8 cellular contexts compared by ENCODE assay signal in genomic region chr2:172426635-172427255, GRCh38. TPM values are rescaled to one million over a fixed set of nuclear protein-coding genes. Genes with fewer than 3 reads are reported as not detected.
A peak's percentile ranks its signal among the peaks of the same experiment; 100 is the strongest.
DNase-seq lines count a peak whose midpoint lies in the region; ATAC-seq and TF ChIP-seq lines count a peak whose summit lies in the region.

No MANE protein-coding gene starts in this region.

- H3K36me3 Mint-ChIP-seq in nephron progenitor cell (ENCODE audit: low read depth): no peaks in the 10 kb centered on the region

- H3K4me1 Mint-ChIP-seq in nephron progenitor cell: peaks cover 17% of the 10 kb centered on the region

- H3K4me3 ChIP-seq in MG63: peak overlapping the region; percentile 59
- peak overlapping the region; percentile 81 for H3K4me3 ChIP-seq in effector memory CD4-positive, alpha-beta T cell (ENCODE audit: insufficient read depth, low read depth, low read length, poor library complexity, severe bottlenecking)

- TF ChIP-seq CTCF in C4-2B (conservative IDR thresholded peaks at IDR 0.05): no peak
- no peak for TF ChIP-seq CTCF in nephron progenitor cell (IDR thresholded peaks at IDR 0.05)

- H3K27me3 Mint-ChIP-seq in nephron progenitor cell (ENCODE audit: low read depth, poor library complexity): peaks cover 53% of the 10 kb centered on the region

- peaks cover 7% of the 10 kb centered on the region; the same call in 1 of the 2 replicates for H3K27me3 ChIP-seq in MG63
- no peaks in the 10 kb centered on the region for H3K27me3 ChIP-seq in effector memory CD4-positive, alpha-beta T cell (replicated peaks; ENCODE audit: control insufficient read depth, insufficient read depth, low read length, poor library complexity, severe bottlenecking)

- H3K27ac Mint-ChIP-seq in nephron progenitor cell: no peak overlapping the region

- no peaks in the 10 kb centered on the region for H3K36me3 ChIP-seq in MG63
- H3K36me3 ChIP-seq in effector memory CD4-positive, alpha-beta T cell (ENCODE audit: control insufficient read depth, insufficient read depth, low read length): no peaks in the 10 kb centered on the region

- peaks cover 34% of the 10 kb centered on the region for H3K4me1 ChIP-seq in effector memory CD4-positive, alpha-beta T cell (ENCODE audit: control insufficient read depth, insufficient read depth, low read length, poor library complexity, severe bottlenecking)

- ATAC-seq in GM21619 (IDR thresholded peaks at IDR 0.05; ENCODE audit: unreplicated experiment): no peak
- ATAC-seq in HG03139 (IDR thresholded peaks at IDR 0.05; ENCODE audit: unreplicated experiment): no peak
- no peak for ATAC-seq in GM21825 (IDR thresholded peaks at IDR 0.05; ENCODE audit: unreplicated experiment)

- H3K4me3 Mint-ChIP-seq in nephron progenitor cell: peak overlapping the region; percentile 78

- H3K9me3 Mint-ChIP-seq in nephron progenitor cell: no peaks in the 10 kb centered on the region

- H3K27ac ChIP-seq in C4-2B: peak overlapping the region; percentile 76
- peak overlapping the region; percentile 65 for H3K27ac ChIP-seq in effector memory CD4-positive, alpha-beta T cell (ENCODE audit: insufficient read depth, low read length, poor library complexity, severe bottlenecking)

- DNase-seq in MG63 (no peak), nephron progenitor cell (no peak)
- no peak for DNase-seq in effector memory CD4-positive, alpha-beta T cell
- DNase-seq in activated CD4-positive, alpha-beta T cell treated with anti-CD3 and anti-CD28 coated beads, Interleukin-2, amount 50 U/mL, for 1 hour: no peak

- H3K9me3 ChIP-seq in MG63: no peaks in the 10 kb centered on the region
- H3K9me3 ChIP-seq in effector memory CD4-positive, alpha-beta T cell (ENCODE audit: control insufficient read depth, low read length): no peaks in the 10 kb centered on the region

RNA-seq across cellular contexts. Expression of gene ITGA6, which starts 0.6 kb away (rescaled TPM):
- 4.3 TPM in 2 replicates for total RNA-seq in MG63 (2014; rRNA removed; shearing (Covaris generic); ENCODE audit: low replicate concordance)
